In genomic region chr11:14148653-14149273, GRCh38 we compare ENCODE assay signal across 8 cellular contexts.
DNase-seq lines count a peak whose midpoint lies in the region; ATAC-seq and TF ChIP-seq lines count a peak whose summit lies in the region.

No MANE protein-coding gene starts in this region.

- no peaks in the 10 kb centered on the region for H3K4me1 Mint-ChIP-seq in MCF 10A (ENCODE audit: insufficient read depth, unreplicated experiment)
- H3K4me1 Mint-ChIP-seq in T-helper 2 cell treated with Interferon-gamma antibody and Interleukin-4, amounts not matched to agents 5 μg/mL and 100 μg/mL, for 36 hours (ENCODE audit: low read depth), result no peaks in the 10 kb centered on the region

- no peaks in the 10 kb centered on the region for H3K4me1 ChIP-seq in liver (ENCODE audit: control insufficient read depth in 4 of 4, insufficient read depth in 4 of 4, low read length in 3 of 4)

- TF ChIP-seq RAD21 in liver (IDR thresholded peaks at IDR 0.05), result peak; percentile 83 to 87

- TF ChIP-seq CTCF in AG09319 (IDR thresholded peaks at IDR 0.05; ENCODE audit: low read depth, low read length) (peak; percentile 62), GM12875 (IDR thresholded peaks at IDR 0.05; ENCODE audit: borderline replicate concordance, insufficient read depth, low read depth, low read length) (peak; percentile 38; the same call in 1 of the 2 replicates), MCF 10A (IDR thresholded peaks at IDR 0.05; ENCODE audit: unreplicated experiment) (peak; percentile 58), liver (IDR thresholded peaks at IDR 0.05; ENCODE audit: low read depth, low read length, missing input control) (peak; percentile 58)

- peaks cover 0 to under 1% (median 0%) of the 10 kb centered on the region in 4 donors for H3K9me3 ChIP-seq in liver (ENCODE audit: control insufficient read depth in 4 of 4, low read length in 3 of 4)

- POLR2A ChIA-PET in MCF 10A (lab: Yijun Ruan, JAX), result interaction anchor here (1.1 to 1.2 kb wide), 2 partner anchors 10 to 178 kb away, joined by 3 to 5 read pairs; no protein-coding TSS in a partner anchor

- WGBS in liver, result 29% methylated on average over 3 of the region's 3 CpGs

- H3K36me3 Mint-ChIP-seq in MCF 10A (ENCODE audit: insufficient read depth, unreplicated experiment), result no peaks in the 10 kb centered on the region
- no peaks in the 10 kb centered on the region for H3K36me3 Mint-ChIP-seq in T-helper 2 cell treated with Interferon-gamma antibody and Interleukin-4, amounts not matched to agents 5 μg/mL and 100 μg/mL, for 36 hours (ENCODE audit: low read depth)

- no peak overlapping the region for H3K4me3 ChIP-seq in GM12875 (ENCODE audit: low read depth, low read length)
- H3K4me3 ChIP-seq in liver (ENCODE audit: low read depth in 1 of 3, low read length in 3 of 3), result no peak overlapping the region

- CTCF ChIA-PET in MCF 10A (lab: Yijun Ruan, JAX), result interaction anchor here (0.6 to 7.9 kb wide), 53 partner anchors 10 to 478 kb away, joined by 3 to 169 read pairs (median 5); partner anchors contain the start of gene SPON1

- H3K27ac Mint-ChIP-seq in MCF 10A (ENCODE audit: low read depth, unreplicated experiment), result no peak overlapping the region
- no peak overlapping the region for H3K27ac Mint-ChIP-seq in T-helper 2 cell treated with Interferon-gamma antibody and Interleukin-4, amounts not matched to agents 5 μg/mL and 100 μg/mL, for 36 hours

- no peaks in the 10 kb centered on the region for H3K27me3 ChIP-seq in liver (ENCODE audit: control insufficient read depth in 4 of 4, insufficient read depth in 4 of 4, low read length in 3 of 4)

- no peaks in the 10 kb centered on the region for H3K9me3 Mint-ChIP-seq in MCF 10A (ENCODE audit: unreplicated experiment)
- H3K9me3 Mint-ChIP-seq in T-helper 2 cell treated with Interferon-gamma antibody and Interleukin-4, amounts not matched to agents 5 μg/mL and 100 μg/mL, for 36 hours, result peaks cover 6% of the 10 kb centered on the region

- H3K4me3 Mint-ChIP-seq in MCF 10A (ENCODE audit: unreplicated experiment), result no peak overlapping the region
- no peak overlapping the region for H3K4me3 Mint-ChIP-seq in T-helper 2 cell treated with Interferon-gamma antibody and Interleukin-4, amounts not matched to agents 5 μg/mL and 100 μg/mL, for 36 hours

- ATAC-seq in GM18502 (IDR thresholded peaks at IDR 0.05; ENCODE audit: poor library complexity, unreplicated experiment), result no peak

- intact Hi-C loops in MCF 10A (cut with micrococcal nuclease), result loop anchor here (1.0 kb wide), 5 partner anchors 101 to 376 kb away; no protein-coding TSS in a partner anchor

- H3K27me3 Mint-ChIP-seq in MCF 10A (ENCODE audit: insufficient read depth, unreplicated experiment), result peaks cover 21% of the 10 kb centered on the region
- H3K27me3 Mint-ChIP-seq in T-helper 2 cell treated with Interferon-gamma antibody and Interleukin-4, amounts not matched to agents 5 μg/mL and 100 μg/mL, for 36 hours (ENCODE audit: low read depth), result peaks cover 12% of the 10 kb centered on the region

- BruUV-seq in MCF 10A (replicated peaks; lab: Mats Ljungman, UMichigan), result no TSS peak

- H3K36me3 ChIP-seq in liver (ENCODE audit: control insufficient read depth in 4 of 4, insufficient read depth in 3 of 4, low read depth in 1 of 4, low read length in 3 of 4), result no peaks in the 10 kb centered on the region

- H3K9ac ChIP-seq in liver (ENCODE audit: low read depth in 1 of 2, low read length in 2 of 2), result no peak overlapping the region

- H3K27ac ChIP-seq in liver (ENCODE audit: low read depth in 1 of 2, low read length in 2 of 2), result no peak overlapping the region

- peak; percentile 22 for DNase-seq in AG09319 (ENCODE audit: extremely low read depth, low read depth)
- DNase-seq in NCI-H1694 treated with DMSO at 0.1 percent for 48 hours (lab: John Stamatoyannopoulos, UW), result peak; percentile 45
- peak; percentile 52 for DNase-seq in MCF 10A (ENCODE audit: unreplicated experiment)
- no peak for DNase-seq in T-helper 2 cell treated with Interferon-gamma antibody and Interleukin-4, amounts not matched to agents 5 μg/mL and 100 μg/mL, for 36 hours (ENCODE audit: low spot score)
- no peak for DNase-seq in T-helper 9 cell

TF ChIP-seq in liver, 16 proteins besides CTCF, POLR2A, EP300 and RAD21:
- TF ChIP-seq FOXA2 (IDR thresholded peaks at IDR 0.05), result no peak
- no peak for TF ChIP-seq JUND (IDR thresholded peaks at IDR 0.05)
- no peak for TF ChIP-seq ATF3 (IDR thresholded peaks at IDR 0.05)
- TF ChIP-seq NR2F2 (IDR thresholded peaks at IDR 0.05), result no peak
- TF ChIP-seq FOXA1 (IDR thresholded peaks at IDR 0.05), result no peak
- no peak for TF ChIP-seq MAX (IDR thresholded peaks at IDR 0.05)
- TF ChIP-seq ZBTB33 (IDR thresholded peaks at IDR 0.05), result no peak
- TF ChIP-seq SP1 (IDR thresholded peaks at IDR 0.05), result no peak

Comparison
In these comparisons a context has a peak if more than half of its experiments do, and no peak if none do; other contexts are left out.
1. DNase-seq: peak in AG09319 (single experiment), NCI-H1694 treated with DMSO at 0.1 percent for 48 hours (single experiment) and MCF 10A (single experiment); none in T-helper 2 cell treated with Interferon-gamma antibody and Interleukin-4, amounts not matched to agents 5 μg/mL and 100 μg/mL, for 36 hours (single experiment) and T-helper 9 cell (single experiment).
2. Peak in every context shown above with its lines, with median percentiles within 50 percentile points of each other: CTCF ChIP-seq.